ENCODE assay signal across 21 cellular contexts in genomic region chr2:439540-440465, GRCh38.
DNase-seq lines count a peak whose midpoint lies in the region; ATAC-seq and TF ChIP-seq lines count a peak whose summit lies in the region.
"Had no signal": no experiment of that assay in that cellular context is flagged by ENCODE, and none has a peak within 500 bp of the region (broad histone marks: within the 10 kb centered on the region; RNA-seq: fewer than 3 reads in every experiment).

No MANE protein-coding gene starts in this region.

- intact Hi-C loops in naive thymus-derived CD4-positive, alpha-beta T cell (cut with micrococcal nuclease), result loop anchor here (2.0 to 5.0 kb wide), 3 partner anchors 45 to 178 kb away; partner anchors contain the start of genes ACP1 (in 2 of the 2) and SH3YL1 (in 2 of the 2)
- intact Hi-C loops in tibial artery (cut with DNase I; ENCODE audit: low total_unique reads), result no loop called here

- no peak for ATAC-seq in naive thymus-derived CD4-positive, alpha-beta T cell
- ATAC-seq: GM23338, Right ventricle myocardium inferior had no signal

- no peak overlapping the region for H4K8ac ChIP-seq in H9 (replicated peaks; ENCODE audit: insufficient read length, low read depth, low read length)

- no peak overlapping the region for H3K9ac ChIP-seq in H9 (ENCODE audit: extremely low read depth, insufficient read length, low read length)

- no peak overlapping the region for H3K18ac ChIP-seq in H9 (ENCODE audit: insufficient read length, low read depth, low read length)

- H3K27me3 Mint-ChIP-seq in H9 (ENCODE audit: low read depth), result peaks cover 5% of the 10 kb centered on the region
- H3K27me3 Mint-ChIP-seq in naive thymus-derived CD4-positive, alpha-beta T cell, result peaks cover 0 to 1% (median 0%) of the 10 kb centered on the region in 5 donors

- no peak overlapping the region for H4K91ac ChIP-seq in H9 (ENCODE audit: insufficient read length, low read depth, low read length)

- no peak overlapping the region for H3K27ac ChIP-seq in H9 (ENCODE audit: insufficient read length, low read depth, low read length)
- H3K27ac ChIP-seq in cingulate gyrus (ENCODE audit: low read depth, low read length), result peak overlapping the region; percentile 74
- H3K27ac ChIP-seq in naive thymus-derived CD4-positive, alpha-beta T cell (ENCODE audit: low read depth, low read length), result no peak overlapping the region
- H3K27ac ChIP-seq in tibial artery, result no peak overlapping the region
- H3K27ac ChIP-seq: thoracic aorta had no signal

- H2BK12ac ChIP-seq in H9 (ENCODE audit: insufficient read length, low read depth, low read length), result no peak overlapping the region

- no peak overlapping the region for H4K5ac ChIP-seq in H9 (ENCODE audit: insufficient read length, low read depth, low read length)

- H3K4ac ChIP-seq in H9 (ENCODE audit: low read depth, low read length), result no peak overlapping the region

- H3K27me3 ChIP-seq in H9 (ENCODE audit: insufficient read depth, low read length) (no peaks in the 10 kb centered on the region), tibial artery (peaks cover 0 to 8% of the 10 kb centered on the region in 2 donors)
- no peaks in the 10 kb centered on the region for H3K27me3 ChIP-seq in naive thymus-derived CD4-positive, alpha-beta T cell (ENCODE audit: control insufficient read depth in 2 of 2, insufficient read depth in 2 of 2, low read length in 2 of 2)

- CTCF ChIA-PET in naive thymus-derived CD4-positive, alpha-beta T cell (lab: Charles Lee), result interaction anchor here (0.6 kb wide), 1 partner anchor 15 kb away, joined by 3 read pairs; no protein-coding TSS in a partner anchor

- H2BK5ac ChIP-seq in H9 (ENCODE audit: insufficient read length, low read length), result no peak overlapping the region

- POLR2A ChIA-PET in naive thymus-derived CD4-positive, alpha-beta T cell (lab: Charles Lee), result no interaction called here

- no peaks in the 10 kb centered on the region for H3K36me3 ChIP-seq in naive thymus-derived CD4-positive, alpha-beta T cell (ENCODE audit: control insufficient read depth in 2 of 3, insufficient read depth in 3 of 3, low read length in 3 of 3)
- H3K36me3 ChIP-seq in tibial artery, result no peaks in the 10 kb centered on the region
- H3K36me3 ChIP-seq: esophagus squamous epithelium, thoracic aorta had no signal

- in situ Hi-C loops in GM13976 (cut with MboI; ENCODE audit: low sequenced_read_pairs, unreplicated experiment), result no loop called here

- no peak overlapping the region for H3K56ac ChIP-seq in H9 (ENCODE audit: insufficient read length, low read depth, low read length)

- no peaks in the 10 kb centered on the region for H3K36me3 Mint-ChIP-seq in H9 (ENCODE audit: insufficient read depth in 1 of 3, low read depth in 3 of 3)
- H3K36me3 Mint-ChIP-seq in naive thymus-derived CD4-positive, alpha-beta T cell, result no peaks in the 10 kb centered on the region

- no peaks in the 10 kb centered on the region for H3K23me2 ChIP-seq in H9 (ENCODE audit: insufficient read length, low read depth, low read length, poor library complexity, severe bottlenecking)

- H4K20me1 ChIP-seq in H9 (ENCODE audit: control insufficient read depth, insufficient read depth, insufficient read length), result no peaks in the 10 kb centered on the region

- no peak overlapping the region for H2AK5ac ChIP-seq in H9 (ENCODE audit: insufficient read length, low read length)

- H3K79me1 ChIP-seq in H9 (ENCODE audit: insufficient read depth, low read depth, low read length, poor library complexity, severe bottlenecking), result no peaks in the 10 kb centered on the region

- no peak overlapping the region for H3K4me2 ChIP-seq in H9 (ENCODE audit: insufficient read depth, insufficient read length, low read length)
- H3K4me2 ChIP-seq: GM23338 had no signal

- DNase-seq in H9 (peak; percentile 8), tibial artery (peak; percentile 73 to 77), GM13976 (ENCODE audit: low spot score) (no peak), NOMO-1 (lab: John Stamatoyannopoulos, UW; ENCODE audit: unreplicated experiment in 2 of 2) (no peak)
- DNase-seq in naive thymus-derived CD4-positive, alpha-beta T cell, result no peak
- DNase-seq in stimulated activated CD4-positive, alpha-beta T cell treated with anti-CD3 and anti-CD28 coated beads, Interleukin-2, amount 100 ng/mL, for 24 hours, result no peak
- DNase-seq: activated CD4-positive, alpha-beta T cell treated with anti-CD3 and anti-CD28 coated beads for 48 hours; activated CD8-positive, alpha-beta memory T cell treated with anti-CD3 and anti-CD28 coated beads, Interleukin-2, amount 50 U/mL, for 4 hours; activated effector memory CD4-positive, alpha-beta T cell treated with anti-CD3 and anti-CD28 coated beads, Interleukin-2, amount 50 U/mL, for 16 hours; cerebellar nuclear complex; effector CD8-positive, alpha-beta T cell; esophagus squamous epithelium; Kasumi-1; NCI-H1105 treated with DMSO at 0.1 percent for 48 hours; SW 1271 had no signal

- H3K4me1 ChIP-seq in H9 (ENCODE audit: insufficient read depth, low read length) (no peaks in the 10 kb centered on the region), tibial artery (no peaks in the 10 kb centered on the region)
- H3K4me1 ChIP-seq in naive thymus-derived CD4-positive, alpha-beta T cell (ENCODE audit: control insufficient read depth in 2 of 2, insufficient read depth in 2 of 2, low read length in 2 of 2), result peaks cover 18% of the 10 kb centered on the region in 2 donors
- H3K4me1 ChIP-seq: esophagus squamous epithelium had no signal

- no peak overlapping the region for H2AFZ ChIP-seq in H9 (ENCODE audit: low read length)
- H2AFZ ChIP-seq: GM23338 had no signal

- H3K27ac Mint-ChIP-seq in H9, result no peak overlapping the region
- H3K27ac Mint-ChIP-seq in naive thymus-derived CD4-positive, alpha-beta T cell, result peak overlapping the region in 7 of 9 donors; percentile 46 to 98 (median 71)
- H3K27ac Mint-ChIP-seq: GM23338, nephron, progenitor cell of endocrine pancreas had no signal

- WGBS in H9 (ENCODE audit: extremely low coverage, insufficient read length, low lambda C conversion rate), result no CpG with 5 or more reads among the region's 24 CpGs

- H3K4me1 Mint-ChIP-seq in H9, result peaks cover 5 to 7% of the 10 kb centered on the region in 2 experiments
- peaks cover 13 to 29% (median 23%) of the 10 kb centered on the region in 7 donors for H3K4me1 Mint-ChIP-seq in naive thymus-derived CD4-positive, alpha-beta T cell

- TF ChIP-seq CTCF in H9 (conservative IDR thresholded peaks at IDR 0.05), result no peak
- TF ChIP-seq CTCF in tibial artery (IDR thresholded peaks at IDR 0.05), result no peak
- TF ChIP-seq CTCF in GM13976 (IDR thresholded peaks at IDR 0.05; ENCODE audit: borderline replicate concordance, control extremely low read depth, extremely low read depth, insufficient read depth, missing control alignments), result no peak

- no peak overlapping the region for H3K4me3 ChIP-seq in naive thymus-derived CD4-positive, alpha-beta T cell (ENCODE audit: low read length)
- H3K4me3 ChIP-seq in tibial artery, result no peak overlapping the region
- H3K4me3 ChIP-seq: esophagus squamous epithelium, GM23338, thoracic aorta had no signal

- no peak overlapping the region for H2BK15ac ChIP-seq in H9 (ENCODE audit: low read depth, low read length)

- no peaks in the 10 kb centered on the region for H3K9me3 Mint-ChIP-seq in H9
- no peaks in the 10 kb centered on the region for H3K9me3 Mint-ChIP-seq in naive thymus-derived CD4-positive, alpha-beta T cell
- H3K9me3 Mint-ChIP-seq: GM23338, nephron had no signal

- H3T11ph ChIP-seq in H9 (ENCODE audit: low read length), result no peak overlapping the region

- H3K4me3 Mint-ChIP-seq in H9, result no peak overlapping the region
- H3K4me3 Mint-ChIP-seq in naive thymus-derived CD4-positive, alpha-beta T cell, result peak overlapping the region in 1 of 10 donors; percentile 14
- H3K4me3 Mint-ChIP-seq: GM23338 had no signal

- no peaks in the 10 kb centered on the region for H3K79me2 ChIP-seq in H9 (ENCODE audit: insufficient read depth, low read length)

- H3K9me3 ChIP-seq in H9 (ENCODE audit: control insufficient read depth, low read depth, low read length) (no peaks in the 10 kb centered on the region), tibial artery (no peaks in the 10 kb centered on the region)
- H3K9me3 ChIP-seq in naive thymus-derived CD4-positive, alpha-beta T cell (ENCODE audit: control insufficient read depth in 2 of 3, low read length in 3 of 3), result no peaks in the 10 kb centered on the region
- H3K9me3 ChIP-seq: esophagus squamous epithelium, thoracic aorta had no signal

- H2BK20ac ChIP-seq in H9 (ENCODE audit: low read depth, low read length, poor library complexity, severe bottlenecking), result no peak overlapping the region

- no peak overlapping the region for H3K23ac ChIP-seq in H9 (ENCODE audit: insufficient read length, low read depth, low read length)

- no peak overlapping the region for H2BK120ac ChIP-seq in H9 (ENCODE audit: low read depth, low read length, poor library complexity, severe bottlenecking)

- H3K14ac ChIP-seq in H9 (ENCODE audit: insufficient read depth, low read length), result no peak overlapping the region

Comparison
In these comparisons a context has a peak if more than half of its experiments do, and no peak if none do; other contexts are left out.
1. DNase-seq: peak in H9 (single experiment) and tibial artery (2 of 2); none in naive thymus-derived CD4-positive, alpha-beta T cell (0 of 9), stimulated activated CD4-positive, alpha-beta T cell treated with anti-CD3 and anti-CD28 coated beads, Interleukin-2, amount 100 ng/mL, for 24 hours (0 of 2), GM13976 (single experiment) and NOMO-1 (0 of 2).
2. H3K27ac Mint-ChIP-seq: peak in naive thymus-derived CD4-positive, alpha-beta T cell (7 of 9); none in H9 (0 of 3).